Comparison of ENCODE assay signal across 1 cellular context in the genomic region with DNA sequence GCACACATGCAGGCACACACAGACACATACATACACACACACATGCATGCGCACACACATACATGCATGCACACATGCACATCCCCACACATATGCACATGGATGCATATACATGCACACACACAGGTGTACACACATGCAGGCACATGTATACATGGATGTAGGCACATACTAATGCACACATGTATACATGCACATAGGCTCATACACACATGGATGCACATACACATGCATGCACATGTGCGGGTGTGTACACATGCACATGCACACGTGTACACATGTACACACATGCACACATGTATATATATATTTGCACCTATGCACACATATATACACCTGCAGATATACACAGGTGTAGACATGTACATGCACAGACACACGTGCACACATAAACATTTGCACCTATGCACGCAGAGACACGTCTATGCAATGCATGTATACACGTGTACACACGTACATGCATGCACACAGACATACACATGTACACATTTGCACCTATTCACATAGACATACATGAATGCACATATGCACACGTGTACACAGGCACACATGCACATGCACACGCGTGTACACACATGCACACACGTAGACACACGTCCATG.
A peak's percentile ranks its signal among the peaks of the same experiment; 100 is the strongest.
TF ChIP-seq lines count a peak whose summit lies in the region.

No MANE protein-coding gene starts in this region.

TF ChIP-seq in HepG2, 621 proteins besides CTCF, POLR2A, EP300 and RAD21:
- TF ChIP-seq, protein P1, sequence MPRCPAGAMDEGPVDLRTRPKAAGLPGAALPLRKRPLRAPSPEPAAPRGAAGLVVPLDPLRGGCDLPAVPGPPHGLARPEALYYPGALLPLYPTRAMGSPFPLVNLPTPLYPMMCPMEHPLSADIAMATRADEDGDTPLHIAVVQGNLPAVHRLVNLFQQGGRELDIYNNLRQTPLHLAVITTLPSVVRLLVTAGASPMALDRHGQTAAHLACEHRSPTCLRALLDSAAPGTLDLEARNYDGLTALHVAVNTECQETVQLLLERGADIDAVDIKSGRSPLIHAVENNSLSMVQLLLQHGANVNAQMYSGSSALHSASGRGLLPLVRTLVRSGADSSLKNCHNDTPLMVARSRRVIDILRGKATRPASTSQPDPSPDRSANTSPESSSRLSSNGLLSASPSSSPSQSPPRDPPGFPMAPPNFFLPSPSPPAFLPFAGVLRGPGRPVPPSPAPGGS (CRISPR knock-in tag; IDR thresholded peaks at IDR 0.05), result no peak
- TF ChIP-seq SSRP1 (CRISPR knock-in tag; IDR thresholded peaks at IDR 0.05), result peak; percentile 75; the same call in 1 of the 2 replicates
- TF ChIP-seq ZSCAN20 (CRISPR knock-in tag; IDR thresholded peaks at IDR 0.05; ENCODE audit: borderline replicate concordance), result no peak
- TF ChIP-seq, protein P2, sequence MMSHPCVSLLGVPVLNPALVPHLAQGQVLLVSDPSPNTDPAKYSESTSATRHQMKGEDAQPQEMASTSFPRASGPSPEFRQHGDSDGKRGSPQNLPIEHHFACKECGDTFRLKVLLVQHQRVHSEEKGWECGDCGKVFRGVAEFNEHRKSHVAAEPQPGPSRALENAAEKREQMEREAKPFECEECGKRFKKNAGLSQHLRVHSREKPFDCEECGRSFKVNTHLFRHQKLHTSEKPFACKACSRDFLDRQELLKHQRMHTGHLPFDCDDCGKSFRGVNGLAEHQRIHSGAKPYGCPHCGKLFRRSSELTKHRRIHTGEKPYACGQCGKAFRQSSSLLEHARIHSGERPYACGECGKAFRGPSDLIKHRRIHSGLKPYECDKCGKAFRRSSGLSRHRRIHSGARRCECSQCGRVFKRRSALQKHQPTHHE (CRISPR knock-in tag; IDR thresholded peaks at IDR 0.05; ENCODE audit: borderline replicate concordance), result no peak
- no peak for TF ChIP-seq CEBPB (IDR thresholded peaks at IDR 0.05; ENCODE audit: borderline replicate concordance, low read depth, low read length)
- 0 out of 2 replicates have a peak, but pooled peaks have one; percentile 61 for TF ChIP-seq ZNF556 (CRISPR knock-in tag; IDR thresholded peaks at IDR 0.05; ENCODE audit: borderline replicate concordance)
- TF ChIP-seq, protein P3, sequence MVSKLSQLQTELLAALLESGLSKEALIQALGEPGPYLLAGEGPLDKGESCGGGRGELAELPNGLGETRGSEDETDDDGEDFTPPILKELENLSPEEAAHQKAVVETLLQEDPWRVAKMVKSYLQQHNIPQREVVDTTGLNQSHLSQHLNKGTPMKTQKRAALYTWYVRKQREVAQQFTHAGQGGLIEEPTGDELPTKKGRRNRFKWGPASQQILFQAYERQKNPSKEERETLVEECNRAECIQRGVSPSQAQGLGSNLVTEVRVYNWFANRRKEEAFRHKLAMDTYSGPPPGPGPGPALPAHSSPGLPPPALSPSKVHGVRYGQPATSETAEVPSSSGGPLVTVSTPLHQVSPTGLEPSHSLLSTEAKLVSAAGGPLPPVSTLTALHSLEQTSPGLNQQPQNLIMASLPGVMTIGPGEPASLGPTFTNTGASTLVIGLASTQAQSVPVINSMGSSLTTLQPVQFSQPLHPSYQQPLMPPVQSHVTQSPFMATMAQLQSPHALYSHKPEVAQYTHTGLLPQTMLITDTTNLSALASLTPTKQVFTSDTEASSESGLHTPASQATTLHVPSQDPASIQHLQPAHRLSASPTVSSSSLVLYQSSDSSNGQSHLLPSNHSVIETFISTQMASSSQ (IDR thresholded peaks at IDR 0.05; ENCODE audit: low read depth), result no peak
- TF ChIP-seq, protein P3 (CRISPR knock-in tag; IDR thresholded peaks at IDR 0.05; ENCODE audit: borderline replicate concordance), result 0 out of 2 replicates have a peak, but pooled peaks have one; percentile 25
- 0 out of 2 replicates have a peak, but pooled peaks have one; percentile 23 for TF ChIP-seq ZBTB20 (CRISPR knock-in tag; IDR thresholded peaks at IDR 0.05; ENCODE audit: borderline replicate concordance, low read depth)
- peak; percentile 46; the same call in 1 of the 2 replicates for TF ChIP-seq POLR2AphosphoS5 (IDR thresholded peaks at IDR 0.05; ENCODE audit: low read depth, low read length)
- TF ChIP-seq ZNF841 (CRISPR knock-in tag; IDR thresholded peaks at IDR 0.05; ENCODE audit: borderline replicate concordance), result no peak
- no peak for TF ChIP-seq ZNF570 (CRISPR knock-in tag; IDR thresholded peaks at IDR 0.05; ENCODE audit: borderline replicate concordance)
- TF ChIP-seq HNRNPL (IDR thresholded peaks at IDR 0.05; ENCODE audit: low read depth, low read length), result 0 out of 2 replicates have a peak, but pooled peaks have one; percentile 11
- no peak for TF ChIP-seq HDAC1 (CRISPR knock-in tag; IDR thresholded peaks at IDR 0.05)
- TF ChIP-seq NONO (IDR thresholded peaks at IDR 0.05), result no peak
- TF ChIP-seq NONO (CRISPR knock-in tag; conservative IDR thresholded peaks at IDR 0.05), result 0 out of 2 replicates have a peak, but pooled peaks have one; percentile 41
- TF ChIP-seq HMG20A (CRISPR knock-in tag; IDR thresholded peaks at IDR 0.05; ENCODE audit: borderline replicate concordance), result peak; percentile 14; the same call in 1 of the 2 replicates
- TF ChIP-seq RORA (CRISPR knock-in tag; IDR thresholded peaks at IDR 0.05), result no peak
- peak; percentile 4; the same call in 1 of the 2 replicates for TF ChIP-seq PAF1 (CRISPR knock-in tag; IDR thresholded peaks at IDR 0.05)
- 0 out of 2 replicates have a peak, but pooled peaks have one; percentile 66 for TF ChIP-seq ZZZ3 (CRISPR knock-in tag; IDR thresholded peaks at IDR 0.05; ENCODE audit: borderline replicate concordance)
- 0 out of 2 replicates have a peak, but pooled peaks have one; percentile 2 for TF ChIP-seq RBFOX2 (IDR thresholded peaks at IDR 0.05; ENCODE audit: low read depth, low read length)
- no peak for TF ChIP-seq SPEN (CRISPR knock-in tag; IDR thresholded peaks at IDR 0.05; ENCODE audit: low read depth)
- TF ChIP-seq, protein P4, sequence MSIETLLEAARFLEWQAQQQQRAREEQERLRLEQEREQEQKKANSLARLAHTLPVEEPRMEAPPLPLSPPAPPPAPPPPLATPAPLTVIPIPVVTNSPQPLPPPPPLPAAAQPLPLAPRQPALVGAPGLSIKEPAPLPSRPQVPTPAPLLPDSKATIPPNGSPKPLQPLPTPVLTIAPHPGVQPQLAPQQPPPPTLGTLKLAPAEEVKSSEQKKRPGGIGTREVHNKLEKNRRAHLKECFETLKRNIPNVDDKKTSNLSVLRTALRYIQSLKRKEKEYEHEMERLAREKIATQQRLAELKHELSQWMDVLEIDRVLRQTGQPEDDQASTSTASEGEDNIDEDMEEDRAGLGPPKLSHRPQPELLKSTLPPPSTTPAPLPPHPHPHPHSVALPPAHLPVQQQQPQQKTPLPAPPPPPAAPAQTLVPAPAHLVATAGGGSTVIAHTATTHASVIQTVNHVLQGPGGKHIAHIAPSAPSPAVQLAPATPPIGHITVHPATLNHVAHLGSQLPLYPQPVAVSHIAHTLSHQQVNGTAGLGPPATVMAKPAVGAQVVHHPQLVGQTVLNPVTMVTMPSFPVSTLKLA (IDR thresholded peaks at IDR 0.05), result peak; percentile 92
- peak; percentile 47; the same call in 1 of the 2 replicates for TF ChIP-seq POLR2G (IDR thresholded peaks at IDR 0.05; ENCODE audit: low read depth, low read length)
- TF ChIP-seq ZNF720 (CRISPR knock-in tag; IDR thresholded peaks at IDR 0.05), result no peak
- TF ChIP-seq, protein P5, sequence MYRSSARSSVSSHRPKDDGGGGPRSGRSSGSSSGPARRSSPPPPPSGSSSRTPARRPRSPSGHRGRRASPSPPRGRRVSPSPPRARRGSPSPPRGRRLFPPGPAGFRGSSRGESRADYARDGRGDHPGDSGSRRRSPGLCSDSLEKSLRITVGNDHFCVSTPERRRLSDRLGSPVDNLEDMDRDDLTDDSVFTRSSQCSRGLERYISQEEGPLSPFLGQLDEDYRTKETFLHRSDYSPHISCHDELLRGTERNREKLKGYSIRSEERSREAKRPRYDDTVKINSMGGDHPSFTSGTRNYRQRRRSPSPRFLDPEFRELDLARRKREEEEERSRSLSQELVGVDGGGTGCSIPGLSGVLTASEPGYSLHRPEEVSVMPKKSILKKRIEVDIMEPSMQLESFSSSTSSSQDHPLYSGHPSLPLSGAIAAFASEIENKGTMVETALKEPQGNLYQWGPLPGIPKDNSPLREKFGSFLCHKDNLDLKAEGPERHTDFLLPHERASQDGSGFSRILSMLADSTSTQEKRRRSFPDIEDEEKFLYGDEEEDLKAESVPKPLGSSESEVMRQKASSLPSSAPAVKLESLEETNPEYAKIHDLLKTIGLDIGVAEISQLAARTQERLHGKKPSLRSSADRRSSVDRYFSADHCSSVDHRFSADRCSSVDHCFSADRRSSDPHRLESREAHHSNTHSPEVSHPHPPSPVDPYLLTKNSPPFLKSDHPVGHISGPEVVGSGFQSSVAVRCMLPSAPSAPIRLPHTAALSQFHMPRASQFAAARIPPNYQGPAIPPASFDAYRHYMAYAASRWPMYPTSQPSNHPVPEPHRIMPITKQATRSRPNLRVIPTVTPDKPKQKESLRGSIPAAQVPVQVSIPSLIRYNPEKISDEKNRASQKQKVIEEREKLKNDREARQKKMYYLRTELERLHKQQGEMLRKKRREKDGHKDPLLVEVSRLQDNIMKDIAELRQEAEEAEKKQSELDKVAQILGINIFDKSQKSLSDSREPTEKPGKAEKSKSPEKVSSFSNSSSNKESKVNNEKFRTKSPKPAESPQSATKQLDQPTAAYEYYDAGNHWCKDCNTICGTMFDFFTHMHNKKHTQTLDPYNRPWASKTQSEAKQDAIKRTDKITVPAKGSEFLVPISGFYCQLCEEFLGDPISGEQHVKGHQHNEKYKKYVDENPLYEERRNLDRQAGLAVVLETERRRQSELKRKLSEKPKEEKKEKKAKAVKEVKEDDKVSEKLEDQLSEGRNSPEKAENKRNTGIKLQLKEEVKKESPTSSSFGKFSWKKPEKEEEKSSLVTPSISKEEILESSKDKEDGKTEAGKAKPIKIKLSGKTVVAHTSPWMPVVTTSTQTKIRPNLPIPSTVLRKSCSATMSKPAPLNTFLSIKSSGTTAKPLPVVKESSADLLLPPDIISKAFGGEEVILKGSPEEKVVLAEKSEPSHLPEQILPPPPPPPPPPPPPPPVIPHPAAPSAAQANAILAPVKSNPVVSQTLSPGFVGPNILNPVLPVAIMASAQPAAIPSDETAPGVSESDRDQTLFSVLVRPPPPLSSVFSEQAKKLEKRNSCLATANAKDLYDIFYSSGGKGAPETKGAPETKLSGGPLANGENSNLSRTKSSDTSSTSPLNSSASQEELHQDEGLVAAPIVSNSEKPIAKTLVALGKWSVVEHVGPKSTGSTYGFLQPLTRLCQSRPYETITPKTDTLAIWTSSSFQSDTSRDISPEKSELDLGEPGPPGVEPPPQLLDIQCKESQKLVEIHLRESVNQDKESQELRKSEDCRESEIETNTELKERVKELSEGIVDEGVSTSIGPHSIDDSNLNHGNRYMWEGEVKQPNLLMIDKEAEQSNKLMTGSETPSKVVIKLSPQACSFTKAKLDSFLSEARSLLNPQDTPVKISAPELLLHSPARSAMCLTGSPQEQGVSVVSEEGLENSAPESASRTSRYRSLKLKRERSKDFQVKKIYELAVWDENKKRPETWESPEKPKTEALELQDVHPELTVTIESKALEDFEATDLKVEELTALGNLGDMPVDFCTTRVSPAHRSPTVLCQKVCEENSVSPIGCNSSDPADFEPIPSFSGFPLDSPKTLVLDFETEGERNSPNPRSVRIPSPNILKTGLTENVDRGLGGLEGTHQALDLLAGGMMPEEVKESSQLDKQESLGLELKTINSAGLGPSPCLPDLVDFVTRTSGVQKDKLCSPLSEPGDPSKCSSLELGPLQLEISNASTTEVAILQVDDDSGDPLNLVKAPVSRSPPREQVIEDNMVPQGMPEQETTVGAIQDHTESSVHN (CRISPR knock-in tag; IDR thresholded peaks at IDR 0.05), result peak; percentile 28; the same call in 1 of the 2 replicates
- TF ChIP-seq ZNF615 (CRISPR knock-in tag; IDR thresholded peaks at IDR 0.05; ENCODE audit: borderline replicate concordance), result no peak
